Comparison of ENCODE assay signal across 12 cellular contexts in genomic region chr19:34618410-34618809, GRCh38. TPM values are rescaled to one million over a fixed set of nuclear protein-coding genes. Genes with fewer than 3 reads are reported as not detected.
"Had no signal": no experiment of that assay in that cellular context is flagged by ENCODE, and none has a peak within 500 bp of the region (broad histone marks: within the 10 kb centered on the region; RNA-seq: fewer than 3 reads in every experiment).

No MANE protein-coding gene starts in this region.

- H3K36me3 ChIP-seq: HAP-1 had no signal

- ATAC-seq: GM23338, HCT116 had no signal

- H3K27ac ChIP-seq: GM23248 had no signal

- FAIRE-seq: H1, H54 had no signal

- DNase-seq: GM23248, GOT3, H7, H9, HCEC 1CT, HFFc6 had no signal

- H3K9me3 ChIP-seq: HAP-1 had no signal

- H3K9ac ChIP-seq: GM23248 had no signal

- H2AFZ ChIP-seq: GM23248, GM23338 had no signal

- H3K4me2 ChIP-seq: GM23338 had no signal

- H3K4me3 ChIP-seq: GM23248, GM23338, HAP-1 had no signal

RNA-seq across cellular contexts. Expression of gene SCGB2B2, which starts 58.5 kb away (rescaled TPM):
- total RNA-seq: GM23248, H1, H4, H7, H9 had no signal
- polyA plus RNA-seq: GM23248, GM23338 had no signal
